ENCODE assay signal across 1 cellular context in genomic region chr6:138948780-138949179, GRCh38.
TF ChIP-seq lines count a peak whose summit lies in the region.

No MANE protein-coding gene starts in this region.

TF ChIP-seq in IMR-90, 13 proteins besides CTCF, POLR2A, EP300 and RAD21:
- TF ChIP-seq BHLHE40 (IDR thresholded peaks at IDR 0.05; ENCODE audit: low read depth, low read length) = no peak
- TF ChIP-seq SMC3 (IDR thresholded peaks at IDR 0.05; ENCODE audit: low read depth, low read length) = no peak
- no peak for TF ChIP-seq MAFK (IDR thresholded peaks at IDR 0.05; ENCODE audit: low read depth, low read length)
